ENCODE assay signal across 10 cellular contexts in the genomic region with DNA sequence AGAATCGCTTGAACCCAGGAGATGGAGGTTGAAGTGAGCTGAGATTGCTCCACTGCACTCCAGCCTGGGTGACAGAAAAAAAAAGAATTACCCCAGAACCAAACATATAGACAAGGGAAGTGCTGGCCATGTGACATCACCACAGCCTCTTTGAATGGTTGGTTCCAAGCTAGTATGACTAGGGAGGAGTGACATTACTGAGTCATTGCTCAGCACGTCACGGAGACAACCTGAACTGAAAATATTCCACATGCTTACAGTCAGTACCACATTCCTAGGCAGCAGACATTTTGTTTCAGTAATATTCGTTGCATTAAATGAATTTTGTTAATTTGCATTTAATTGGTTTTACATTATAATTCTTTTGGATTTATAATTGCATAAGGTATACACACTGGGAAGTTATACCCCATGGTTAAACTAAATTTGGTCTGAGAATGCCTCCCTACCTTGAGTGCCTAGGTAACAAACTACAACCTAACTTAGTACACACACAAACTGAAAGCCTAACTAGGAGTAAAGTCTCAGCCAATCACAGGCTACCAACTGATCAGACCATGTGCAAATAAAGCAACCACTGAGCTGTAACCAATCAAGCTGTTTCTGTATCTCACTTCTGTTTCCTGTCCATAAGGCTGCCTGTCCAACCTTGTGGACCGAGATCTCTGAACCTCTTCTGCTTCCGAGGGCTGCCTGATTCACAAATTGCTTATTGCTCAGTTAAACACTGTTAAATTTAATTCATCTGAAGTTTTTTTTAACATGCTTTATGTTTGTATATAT.
DNase-seq lines count a peak whose midpoint lies in the region; ATAC-seq and TF ChIP-seq lines count a peak whose summit lies in the region.
"Had no signal": no experiment of that assay in that cellular context is flagged by ENCODE, and none has a peak within 500 bp of the region (broad histone marks: within the 10 kb centered on the region; RNA-seq: fewer than 3 reads in every experiment).

No MANE protein-coding gene starts in this region.

- CTCF ChIA-PET in AG04450 (lab: Charles Lee), result interaction anchor here (2.0 to 4.3 kb wide), 2 partner anchors 9 to 78 kb away, joined by 6 to 59 read pairs; no protein-coding TSS in a partner anchor

- peak; percentile 95 for ATAC-seq in GM19438 (IDR thresholded peaks at IDR 0.05; ENCODE audit: low read depth, unreplicated experiment)
- peak; percentile 97 for ATAC-seq in HG03135 (IDR thresholded peaks at IDR 0.05; ENCODE audit: unreplicated experiment)

- no peak overlapping the region for H3K4me3 ChIP-seq in AG04450 (ENCODE audit: low read depth, low read length)
- H3K4me3 ChIP-seq: esophagus squamous epithelium had no signal

- no peak for DNase-seq in AG04450 (ENCODE audit: low read depth, low spot score)
- peak; percentile 53 for DNase-seq in astrocyte of the hippocampus (ENCODE audit: low read depth, low spot score)
- DNase-seq in NK-92 treated with Interleukin-12 subunit alpha and Interleukin-12 subunit beta, amount 100 ng/mL, for 24 hours (lab: John Stamatoyannopoulos, UW), result no peak
- DNase-seq in DMS114 treated with DMSO at 0.1 percent for 48 hours (lab: John Stamatoyannopoulos, UW; ENCODE audit: unreplicated experiment), result no peak
- DNase-seq in GM10266 (ENCODE audit: extremely low spot score), result no peak
- DNase-seq in stimulated activated CD4-positive, alpha-beta T cell treated with anti-CD3 and anti-CD28 coated beads, Interleukin-15, amount 100 ng/mL, for 24 hours, result no peak
- DNase-seq: esophagus squamous epithelium, NCI-H1092 treated with DMSO at 0.1 percent for 48 hours had no signal

- POLR2A ChIA-PET in AG04450 (lab: Yijun Ruan, JAX), result no interaction called here

- no peaks in the 10 kb centered on the region for H3K9me3 ChIP-seq in AG04450 (ENCODE audit: control insufficient read depth, insufficient read depth, low read length)
- H3K9me3 ChIP-seq: esophagus squamous epithelium had no signal

- peak overlapping the region; percentile 89 for H3K27ac ChIP-seq in AG04450 (ENCODE audit: low read depth, low read length)

- TF ChIP-seq CTCF in AG04450 (IDR thresholded peaks at IDR 0.05; ENCODE audit: low read depth, low read length) (no peak), GM10266 (IDR thresholded peaks at IDR 0.05; ENCODE audit: control insufficient read depth, insufficient read depth, low read depth, missing control alignments) (no peak)

- no peaks in the 10 kb centered on the region for H3K27me3 ChIP-seq in AG04450 (ENCODE audit: control insufficient read depth, insufficient read depth, low read length)
- H3K27me3 ChIP-seq: esophagus squamous epithelium had no signal
